Comparison of ENCODE assay signal across 16 cellular contexts in genomic region chr17:43479948-43480347, GRCh38. TPM values are rescaled to one million over a fixed set of nuclear protein-coding genes. Genes with fewer than 3 reads are reported as not detected.
A peak's percentile ranks its signal among the peaks of the same experiment; 100 is the strongest.
DNase-seq lines count a peak whose midpoint lies in the region; ATAC-seq lines count a peak whose summit lies in the region.
"Had no signal": no experiment of that assay in that cellular context is flagged by ENCODE, and none has a peak within 500 bp of the region (broad histone marks: within the 10 kb centered on the region; RNA-seq: fewer than 3 reads in every experiment).

No MANE protein-coding gene starts in this region.

- H4K12ac ChIP-seq in trophoblast cell (ENCODE audit: low read depth, low read length): no peak overlapping the region

- peaks cover 5 to 8% of the 10 kb centered on the region in 2 experiments for H3K4me1 ChIP-seq in trophoblast cell (ENCODE audit: control insufficient read depth in 1 of 2, insufficient read depth in 2 of 2, low read length in 2 of 2)

- ATAC-seq in HG02610 (IDR thresholded peaks at IDR 0.05; ENCODE audit: unreplicated experiment): no peak
- ATAC-seq: HCT116 had no signal

- H2AK5ac ChIP-seq in trophoblast cell (ENCODE audit: low read length): no peak overlapping the region

- H3K9me3 ChIP-seq in trophoblast cell (ENCODE audit: insufficient read depth, low read depth, low read length): no peaks in the 10 kb centered on the region
- H3K9me3 ChIP-seq: BE2C had no signal

- no peak overlapping the region for H3K4ac ChIP-seq in trophoblast cell (ENCODE audit: low read depth, low read length)

- no peak overlapping the region for H2AFZ ChIP-seq in trophoblast cell (ENCODE audit: insufficient read depth, low read length, poor library complexity)

- peak overlapping the region; percentile 37 for H3K4me2 ChIP-seq in trophoblast cell (ENCODE audit: low read length)

- no peak overlapping the region for H3K4me3 ChIP-seq in trophoblast cell (ENCODE audit: low read depth, low read length)

- no peak overlapping the region for H3K27ac ChIP-seq in trophoblast cell (ENCODE audit: low read depth, low read length)
- H3K27ac ChIP-seq: 22Rv1 had no signal

- H3K23ac ChIP-seq in trophoblast cell (ENCODE audit: low read length): no peak overlapping the region

- no peaks in the 10 kb centered on the region for H3K27me3 ChIP-seq in trophoblast cell (ENCODE audit: insufficient read depth, low read length)
- H3K27me3 ChIP-seq: BE2C had no signal

- peaks cover 7% of the 10 kb centered on the region for H3K79me1 ChIP-seq in trophoblast cell (ENCODE audit: low read length)

- H2BK120ac ChIP-seq in trophoblast cell (ENCODE audit: insufficient read depth, low read length, poor library complexity): no peak overlapping the region

- no peak overlapping the region for H3K9ac ChIP-seq in trophoblast cell (ENCODE audit: low read length)

- no peak overlapping the region for H2BK5ac ChIP-seq in trophoblast cell (ENCODE audit: low read depth, low read length, poor library complexity)

- H4K8ac ChIP-seq in trophoblast cell (ENCODE audit: low read depth, low read length): no peak overlapping the region

- H3K18ac ChIP-seq in trophoblast cell (ENCODE audit: low read length): no peak overlapping the region

- WGBS in trophoblast cell (ENCODE audit: extremely low coverage, insufficient coverage, insufficient read length): no CpG with 5 or more reads among the region's 3 CpGs

- H3K79me2 ChIP-seq in trophoblast cell (ENCODE audit: control insufficient read depth, insufficient read depth, low read length, poor library complexity): peaks cover 10% of the 10 kb centered on the region

- H3K14ac ChIP-seq in trophoblast cell (ENCODE audit: low read length): no peak overlapping the region

- no peak overlapping the region for H4K91ac ChIP-seq in trophoblast cell (ENCODE audit: low read depth, low read length)

- peak; percentile 74 for DNase-seq in DMS 273 (lab: John Stamatoyannopoulos, UW; ENCODE audit: unreplicated experiment)
- DNase-seq in DMS 273 treated with DMSO at 0.1 percent for 48 hours (lab: John Stamatoyannopoulos, UW): no peak
- DNase-seq in NCI-H82 treated with DMSO at 0.1 percent for 48 hours (lab: John Stamatoyannopoulos, UW; ENCODE audit: unreplicated experiment): peak; percentile 88
- peak; percentile 67 for DNase-seq in islet precursor cell
- DNase-seq in trophoblast cell: no peak
- no peak for DNase-seq in hypothalamus (lab: John Stamatoyannopoulos, UW)
- no peak for DNase-seq in stimulated activated naive CD4-positive, alpha-beta T cell treated with Interleukin-2 at 50 U/mL for 16 hours (lab: John Stamatoyannopoulos, UW)
- DNase-seq: BE2C; CD4-positive, alpha-beta T cell; KBM-7; NCI-H1436; NCI-H774; SHP77 had no signal

- H3K36me3 ChIP-seq in trophoblast cell (ENCODE audit: control insufficient read depth in 1 of 2, insufficient read depth in 2 of 2, low read length in 2 of 2): no peaks in the 10 kb centered on the region
- H3K36me3 ChIP-seq: BE2C had no signal

- no peak overlapping the region for H2BK12ac ChIP-seq in trophoblast cell (ENCODE audit: low read length)

RNA-seq across cellular contexts. Expression of gene DHX8, which starts 3.8 kb away (rescaled TPM):
- 31.7 and 31.9 TPM in 2 replicates for polyA plus RNA-seq in trophoblast cell (2013)

Comparison
In these comparisons a context has a peak if more than half of its experiments do, and no peak if none do; other contexts are left out.
1. DNase-seq: peak in DMS 273 (single experiment), NCI-H82 treated with DMSO at 0.1 percent for 48 hours (single experiment) and islet precursor cell (single experiment); none in DMS 273 treated with DMSO at 0.1 percent for 48 hours (single experiment), trophoblast cell (0 of 2), hypothalamus (0 of 51) and stimulated activated naive CD4-positive, alpha-beta T cell treated with Interleukin-2 at 50 U/mL for 16 hours (single experiment).